Comparison of ENCODE assay signal across 20 cellular contexts in the genomic region with DNA sequence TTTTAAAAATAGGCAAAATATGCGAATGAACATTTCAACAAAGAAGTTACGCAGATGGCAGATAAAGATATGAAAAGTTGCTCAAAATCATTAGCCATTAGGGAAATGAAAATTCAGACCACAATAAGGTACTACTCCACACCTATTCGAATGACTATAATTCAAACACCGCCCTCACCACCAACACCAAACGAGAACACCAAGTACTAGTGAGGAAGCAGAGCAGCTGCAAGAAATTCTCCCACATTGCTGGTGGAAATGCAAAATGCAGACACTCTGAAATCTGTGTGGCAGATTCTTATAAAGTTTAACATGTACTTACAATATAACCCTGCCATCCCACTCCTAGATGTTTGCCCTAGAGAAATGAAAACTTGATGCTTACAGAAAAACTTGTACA. TPM values are rescaled to one million over a fixed set of nuclear protein-coding genes. Genes with fewer than 3 reads are reported as not detected.
DNase-seq lines count a peak whose midpoint lies in the region; ATAC-seq, FAIRE-seq and TF ChIP-seq lines count a peak whose summit lies in the region.
"Had no signal": no experiment of that assay in that cellular context is flagged by ENCODE, and none has a peak within 500 bp of the region (broad histone marks: within the 10 kb centered on the region; RNA-seq: fewer than 3 reads in every experiment).

No MANE protein-coding gene starts in this region.

- no peaks in the 10 kb centered on the region for H3K4me1 Mint-ChIP-seq in activated naive CD4-positive, alpha-beta T cell treated with anti-CD3 and anti-CD28 coated beads for 36 hours (ENCODE audit: low read depth)
- H3K4me1 Mint-ChIP-seq: CD4-positive, alpha-beta memory T cell; CD4-positive, CD25-positive, alpha-beta regulatory T cell; CD8-positive, alpha-beta memory T cell had no signal

- ATAC-seq in K562 (no peak), Right ventricle myocardium superior (ENCODE audit: poor library complexity) (no peak)

- POLR2A ChIA-PET in K562 (lab: Yijun Ruan, JAX): no interaction called here

- H2AFZ ChIP-seq in K562 (ENCODE audit: low read depth, low read length): no peak overlapping the region

- intact Hi-C loops in K562 (cut with micrococcal nuclease) (no loop called here), Right ventricle myocardium superior (cut with DNase I) (no loop called here)
- intact Hi-C loops in activated naive CD4-positive, alpha-beta T cell treated with anti-CD3 and anti-CD28 coated beads for 36 hours (cut with micrococcal nuclease): no loop called here

- no peaks in the 10 kb centered on the region for H4K20me1 ChIP-seq in K562 (replicated peaks; ENCODE audit: control insufficient read depth, insufficient read depth, low read length)
- H4K20me1 ChIP-seq: BLaER1 had no signal

- no peak overlapping the region for H3K27ac Mint-ChIP-seq in activated naive CD4-positive, alpha-beta T cell treated with anti-CD3 and anti-CD28 coated beads for 36 hours
- H3K27ac Mint-ChIP-seq: CD14-positive monocyte; CD4-positive, alpha-beta memory T cell; CD4-positive, CD25-positive, alpha-beta regulatory T cell had no signal

- H3K9me3 Mint-ChIP-seq in activated naive CD4-positive, alpha-beta T cell treated with anti-CD3 and anti-CD28 coated beads for 36 hours: no peaks in the 10 kb centered on the region

- DNase-seq in GM19239 (ENCODE audit: insufficient read length, low spot score): no peak
- no peak for DNase-seq in K562 (ENCODE audit: extremely low read depth in 1 of 4, low spot score in 3 of 4)
- DNase-seq in activated naive CD4-positive, alpha-beta T cell treated with anti-CD3 and anti-CD28 coated beads for 36 hours: no peak
- no peak for DNase-seq in Right ventricle myocardium superior
- DNase-seq in DMS114 treated with DMSO at 0.1 percent for 48 hours (lab: John Stamatoyannopoulos, UW; ENCODE audit: unreplicated experiment): no peak
- DNase-seq: 8988T; ACHN; BE2C; C1 segment of cervical spinal cord; CD4-positive, alpha-beta memory T cell; CD4-positive, CD25-positive, alpha-beta regulatory T cell; CD8-positive, alpha-beta memory T cell; COR-L47; DMS 273 treated with DMSO at 0.1 percent for 48 hours; DMS79 treated with DMSO at 0.1 percent for 48 hours; GF-D8 had no signal

- H3K9ac ChIP-seq in K562 (ENCODE audit: insufficient read depth in 1 of 2, low read depth in 2 of 2, low read length in 2 of 2): no peak overlapping the region
- H3K9ac ChIP-seq: BLaER1 had no signal

- no peak overlapping the region for H3K4me3 Mint-ChIP-seq in activated naive CD4-positive, alpha-beta T cell treated with anti-CD3 and anti-CD28 coated beads for 36 hours
- H3K4me3 Mint-ChIP-seq: CD14-positive monocyte; CD4-positive, alpha-beta memory T cell; CD4-positive, CD25-positive, alpha-beta regulatory T cell; CD8-positive, alpha-beta memory T cell had no signal

- no peak for TF ChIP-seq POLR2A in K562 (conservative IDR thresholded peaks at IDR 0.05)

- H3K79me2 ChIP-seq in K562 (ENCODE audit: control insufficient read depth, insufficient read depth, low read length): no peaks in the 10 kb centered on the region

- CTCF ChIA-PET in K562 (lab: Yijun Ruan, JAX; ENCODE audit: low intra/inter-chr PET ratio): no interaction called here
- CTCF ChIA-PET in activated naive CD4-positive, alpha-beta T cell treated with anti-CD3 and anti-CD28 coated beads for 36 hours (lab: Charles Lee): interaction anchor here (1.4 to 1.6 kb wide), 2 partner anchors 9 to 144 kb away, joined by 4 to 7 read pairs; no protein-coding TSS in a partner anchor

- no peaks in the 10 kb centered on the region for H3K9me1 ChIP-seq in K562 (ENCODE audit: control insufficient read depth, insufficient read depth, low read length)

- H3K9me3 ChIP-seq in K562 (replicated peaks; ENCODE audit: control insufficient read depth, insufficient read depth, low read depth, low read length): no peaks in the 10 kb centered on the region
- H3K9me3 ChIP-seq: BE2C, BLaER1 had no signal

- FAIRE-seq in GM19239 (lab: Jason Lieb, UNC): peak; percentile 62
- FAIRE-seq in K562 (lab: Jason Lieb, UNC): no peak
- FAIRE-seq: GM12892, GM18507 had no signal

- peaks cover 8 to 9% of the 10 kb centered on the region in 2 experiments; a peak in 3 of 5 replicates for H3K27me3 ChIP-seq in K562 (ENCODE audit: control insufficient read depth in 2 of 2, insufficient read depth in 2 of 2, low read length in 2 of 2)
- H3K27me3 ChIP-seq: BE2C, BLaER1 had no signal

- no peak for TF ChIP-seq RAD21 in K562 (CRISPR knock-in tag; conservative IDR thresholded peaks at IDR 0.05 in 1 of 2, IDR thresholded peaks at IDR 0.05 in 1 of 2)

- WGBS in K562 (ENCODE audit: insufficient coverage, low coverage, missing lambda C conversion rate): 0% methylated on average over 5 of the region's 5 CpGs

- no peaks in the 10 kb centered on the region for H3K4me1 ChIP-seq in K562 (replicated peaks in 1 of 2; ENCODE audit: control insufficient read depth in 2 of 2, insufficient read depth in 2 of 2, low read length in 2 of 2)
- H3K4me1 ChIP-seq: BLaER1 had no signal

- H3K36me3 ChIP-seq in K562 (ENCODE audit: control insufficient read depth, insufficient read depth, low read length): no peaks in the 10 kb centered on the region
- H3K36me3 ChIP-seq: BE2C, BLaER1 had no signal

- H3K4me2 ChIP-seq in K562 (ENCODE audit: insufficient read depth, low read length): no peak overlapping the region
- H3K4me2 ChIP-seq: BLaER1 had no signal

- peaks cover 16% of the 10 kb centered on the region for H3K27me3 Mint-ChIP-seq in activated naive CD4-positive, alpha-beta T cell treated with anti-CD3 and anti-CD28 coated beads for 36 hours (ENCODE audit: low read depth)

- no peak for TF ChIP-seq CTCF in K562 (IDR thresholded peaks at IDR 0.05 in 2 of 3, conservative IDR thresholded peaks at IDR 0.05 in 1 of 3; ENCODE audit: insufficient read depth in 2 of 3, low read depth in 1 of 3, low read length in 3 of 3)

- H3K4me3 ChIP-seq in K562: no peak overlapping the region
- H3K4me3 ChIP-seq: BLaER1 had no signal

- H3K36me3 Mint-ChIP-seq in activated naive CD4-positive, alpha-beta T cell treated with anti-CD3 and anti-CD28 coated beads for 36 hours (ENCODE audit: low read depth): no peaks in the 10 kb centered on the region
- H3K36me3 Mint-ChIP-seq: CD14-positive monocyte; CD4-positive, alpha-beta memory T cell; CD4-positive, CD25-positive, alpha-beta regulatory T cell had no signal

- no peak overlapping the region for H3K27ac ChIP-seq in K562 (ENCODE audit: extremely low read depth, low read depth, low read length)
- H3K27ac ChIP-seq: BLaER1 had no signal

- no peak for TF ChIP-seq EP300 in K562 (IDR thresholded peaks at IDR 0.05; ENCODE audit: low read length)

- in situ Hi-C loops in K562 (cut with MboI): no loop called here

- no TSS peak for BruUV-seq in K562 (replicated peaks; lab: Mats Ljungman, UMichigan)

TF ChIP-seq in K562, 482 proteins besides CTCF, POLR2A, EP300 and RAD21:
- peak; percentile 61; the same call in 1 of the 2 replicates for TF ChIP-seq RNF2 (IDR thresholded peaks at IDR 0.05)
- TF ChIP-seq, protein P1, sequence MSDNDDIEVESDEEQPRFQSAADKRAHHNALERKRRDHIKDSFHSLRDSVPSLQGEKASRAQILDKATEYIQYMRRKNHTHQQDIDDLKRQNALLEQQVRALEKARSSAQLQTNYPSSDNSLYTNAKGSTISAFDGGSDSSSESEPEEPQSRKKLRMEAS (CRISPR knock-in tag; IDR thresholded peaks at IDR 0.05): no peak

RNA-seq across cellular contexts. Expression of a gene that starts 17.3 kb away (rescaled TPM):
- total RNA-seq in K562 (2011; cell fraction: chromatin; rRNA removed; ENCODE audit: low replicate concordance): 0.86 and 1.5 TPM in 2 replicates
- 0.67 and 1.2 TPM in 2 replicates for total RNA-seq in K562 (2011; cell fraction: nucleolus; rRNA removed)
- 0.92 and 1.0 TPM in 2 replicates for total RNA-seq in K562 (2011; cell fraction: nucleoplasm; rRNA removed)
- 0.18 and 0.20 TPM in 2 replicates for total RNA-seq in K562 (2014; rRNA removed)
- 0.11 and 0.48 TPM in 2 replicates for total RNA-seq in K562 (2014; rRNA removed; fragmentation: Illumina TruSeq; extraction: Trizol)
- total RNA-seq in K562 (2015; rRNA removed; fragmentation: Illumina TruSeq; extraction: Trizol): 0.41 and 0.69 TPM in 2 replicates
- 0.58 and 1.0 TPM in 2 replicates for total RNA-seq in K562 (2021)
- polyA plus RNA-seq in K562 (2011; rRNA removed): 0.19 and 0.21 TPM in 2 replicates
- 0.06 and 0.15 TPM in 2 replicates for polyA plus RNA-seq in K562 (2011; cell fraction: cytosol; rRNA removed)
- polyA plus RNA-seq in K562 (2011; cell fraction: nucleus; rRNA removed): 0.29 and 0.67 TPM in 2 replicates
- 0.17 and 1.1 TPM in 2 replicates for polyA plus RNA-seq in K562 (2012)
- polyA plus RNA-seq in K562 (2014; fragmentation: Illumina TruSeq; extraction: Trizol): 0.22 and 0.33 TPM in 2 replicates
- polyA plus RNA-seq in K562 (2014; fragmentation: Nextera tagmentation; extraction: Ambion mirVana): under 1 TPM in 1 of 2 experiments, not detected in 1; 0.06 TPM
- 0.26 and 0.48 TPM in 2 replicates for polyA plus RNA-seq in K562 (2014; rRNA removed)
- 0.18 TPM in 2 replicates for polyA minus RNA-seq in K562 (2011; rRNA and poly(A)+ RNA removed)
- not detected in 2 replicates for polyA minus RNA-seq in K562 (2011; cell fraction: cytosol; rRNA and poly(A)+ RNA removed)
- 0.33 and 0.54 TPM in 2 replicates for polyA minus RNA-seq in K562 (2011; cell fraction: nucleus; rRNA and poly(A)+ RNA removed)
- 10 to 100 TPM in 1 of 2 experiments, 1 to 10 TPM in 1; 9.4 to 10.6 TPM for total RNA-seq in activated naive CD4-positive, alpha-beta T cell treated with anti-CD3 and anti-CD28 coated beads for 36 hours
- total RNA-seq in Right ventricle myocardium superior: 12.5 TPM

RNA-seq across cellular contexts. Expression of a gene that starts 23.2 kb away (rescaled TPM):
- total RNA-seq in K562 (2011; cell fraction: chromatin; rRNA removed; ENCODE audit: low replicate concordance): 17.6 and 65.7 TPM in 2 replicates
- 9.3 and 12.1 TPM in 2 replicates for total RNA-seq in K562 (2011; cell fraction: nucleolus; rRNA removed)
- 18.6 and 21.4 TPM in 2 replicates for total RNA-seq in K562 (2011; cell fraction: nucleoplasm; rRNA removed)
- total RNA-seq in K562 (2014; rRNA removed) (14.7 and 16.1 TPM in 2 replicates), K562 (2014; rRNA removed; fragmentation: Illumina TruSeq; extraction: Trizol) (23.2 and 28.0 TPM in 2 replicates), K562 (2015; rRNA removed; fragmentation: Illumina TruSeq; extraction: Trizol) (19.5 and 21.3 TPM in 2 replicates), K562 (2021) (13.0 and 14.6 TPM in 2 replicates), Right ventricle myocardium superior (6.6 TPM)
- polyA plus RNA-seq in K562 (2011; rRNA removed) (9.4 and 12.6 TPM in 2 replicates), K562 (2014; fragmentation: Illumina TruSeq; extraction: Trizol) (12.5 and 15.5 TPM in 2 replicates), K562 (2014; fragmentation: Nextera tagmentation; extraction: Ambion mirVana) (10 to 100 TPM in 1 of 2 experiments, 1 to 10 TPM in 1; 6.9 to 16.2 TPM), K562 (2014; rRNA removed) (7.8 and 8.3 TPM in 2 replicates)
- 2.2 and 4.4 TPM in 2 replicates for polyA plus RNA-seq in K562 (2011; cell fraction: cytosol; rRNA removed)
- 7.7 and 10.2 TPM in 2 replicates for polyA plus RNA-seq in K562 (2011; cell fraction: nucleus; rRNA removed)
- 8.7 and 10.8 TPM in 2 replicates for polyA plus RNA-seq in K562 (2012)
- polyA minus RNA-seq in K562 (2011; rRNA and poly(A)+ RNA removed): 44.2 and 47.9 TPM in 2 replicates
- 8.1 and 12.8 TPM in 2 replicates for polyA minus RNA-seq in K562 (2011; cell fraction: cytosol; rRNA and poly(A)+ RNA removed)
- 27.5 and 45.9 TPM in 2 replicates for polyA minus RNA-seq in K562 (2011; cell fraction: nucleus; rRNA and poly(A)+ RNA removed)
- total RNA-seq in activated naive CD4-positive, alpha-beta T cell treated with anti-CD3 and anti-CD28 coated beads for 36 hours: 10 to 100 TPM; 21.3 to 22.6 TPM
